ENCODE assay signal across 8 cellular contexts in the genomic region with DNA sequence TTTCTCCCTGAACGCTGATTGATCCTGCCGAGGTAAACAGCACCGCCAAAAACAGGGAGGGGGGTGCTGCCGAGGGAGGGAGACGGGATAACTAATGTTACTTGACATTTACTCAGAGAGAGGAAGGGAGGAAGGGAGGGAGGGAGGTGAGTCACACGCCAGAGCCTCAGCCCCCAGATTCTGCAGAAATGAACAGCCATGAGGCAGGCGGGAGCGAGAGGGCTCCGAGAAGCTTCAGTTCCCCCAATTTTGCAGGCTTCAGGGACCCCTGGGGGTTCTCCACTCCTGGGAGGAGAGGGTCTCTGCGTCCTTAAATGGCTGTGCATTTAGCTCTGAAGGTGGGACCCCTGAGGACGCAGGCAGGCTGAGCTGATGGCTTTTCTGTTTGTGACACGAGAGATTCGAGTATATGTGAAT. TPM values are rescaled to one million over a fixed set of nuclear protein-coding genes. Genes with fewer than 3 reads are reported as not detected.
DNase-seq lines count a peak whose midpoint lies in the region; ATAC-seq and TF ChIP-seq lines count a peak whose summit lies in the region.

No MANE protein-coding gene starts in this region.

- peak; percentile 41 for DNase-seq in activated CD4-positive, alpha-beta T cell treated with anti-CD3 and anti-CD28 coated beads, Interleukin-2, amount 50 U/mL, for 1 hour
- DNase-seq in endothelial cell (ENCODE audit: low spot score), result no peak
- DNase-seq in stimulated activated CD4-positive, alpha-beta T cell treated with anti-CD3 and anti-CD28 coated beads, Interleukin-1b, Interleukin-23, amount 100 ng/mL, for 24 hours (ENCODE audit: low read depth in 4 of 4, low spot score in 1 of 4), result peak; percentile 23 to 62 (median 48)
- DNase-seq in NOMO-1 treated with DMSO at 0.1 percent for 48 hours (lab: John Stamatoyannopoulos, UW; ENCODE audit: unreplicated experiment), result no peak
- DNase-seq in NCI-H2029 (lab: John Stamatoyannopoulos, UW), result no peak

- H3K9me2 ChIP-seq in Loucy (replicated peaks; ENCODE audit: low read depth, low read length), result no peaks in the 10 kb centered on the region

- no peak overlapping the region for H3K4me2 ChIP-seq in Loucy (ENCODE audit: low read depth, low read length, poor library complexity, severe bottlenecking)

- no peak for TF ChIP-seq CTCF in Loucy (conservative IDR thresholded peaks at IDR 0.05; ENCODE audit: low read length)
- no peak for TF ChIP-seq CTCF in endothelial cell (IDR thresholded peaks at IDR 0.05; ENCODE audit: unreplicated experiment)

- peak overlapping the region; percentile 52 for H3K27ac Mint-ChIP-seq in endothelial cell (ENCODE audit: unreplicated experiment)

- no peaks in the 10 kb centered on the region for H3K36me3 Mint-ChIP-seq in endothelial cell (ENCODE audit: low read depth, unreplicated experiment)

- no peaks in the 10 kb centered on the region for H3K4me1 Mint-ChIP-seq in endothelial cell (ENCODE audit: unreplicated experiment)

- no peak overlapping the region for H3K4me3 ChIP-seq in Loucy (ENCODE audit: low read length, poor library complexity, severe bottlenecking)

- no peaks in the 10 kb centered on the region for H3K79me2 ChIP-seq in Loucy (ENCODE audit: insufficient read depth, low read length)

- H3K36me3 ChIP-seq in Loucy (ENCODE audit: insufficient read depth, low read length), result no peaks in the 10 kb centered on the region

- peaks cover 5% of the 10 kb centered on the region for H3K4me1 ChIP-seq in Loucy (ENCODE audit: insufficient read depth, low read length, poor library complexity, severe bottlenecking)

- no peak overlapping the region for H3K4me3 Mint-ChIP-seq in endothelial cell (ENCODE audit: unreplicated experiment)

- no peaks in the 10 kb centered on the region for H4K20me1 ChIP-seq in Loucy (ENCODE audit: insufficient read depth, low read length, poor library complexity, severe bottlenecking)

- H3K9me3 ChIP-seq in Loucy (ENCODE audit: insufficient read depth, low read depth, low read length), result no peaks in the 10 kb centered on the region

- H3K27me3 ChIP-seq in Loucy (ENCODE audit: insufficient read depth, low read length, poor library complexity, severe bottlenecking), result no peaks in the 10 kb centered on the region

- no peak overlapping the region for H3K9ac ChIP-seq in Loucy (ENCODE audit: low read depth, low read length, poor library complexity, severe bottlenecking)

- no peaks in the 10 kb centered on the region for H3F3A ChIP-seq in Loucy (ENCODE audit: low read depth)

- 0 out of 2 replicates have a peak overlapping the region, but pooled peaks have one; percentile 36 for H2AFZ ChIP-seq in Loucy (ENCODE audit: low read length)

- ATAC-seq in HG03520 (IDR thresholded peaks at IDR 0.05; ENCODE audit: unreplicated experiment) (no peak), HG02981 (IDR thresholded peaks at IDR 0.05; ENCODE audit: unreplicated experiment) (no peak)

- peaks cover 11% of the 10 kb centered on the region for H3K27me3 Mint-ChIP-seq in endothelial cell (ENCODE audit: unreplicated experiment)

- no peaks in the 10 kb centered on the region for H3K9me3 Mint-ChIP-seq in endothelial cell (ENCODE audit: unreplicated experiment)

RNA-seq across cellular contexts. Expression of a gene that starts 59.1 kb away (rescaled TPM):
- 5.2 TPM for total RNA-seq in endothelial cell (ENCODE audit: unreplicated experiment)

Comparison
In these comparisons a context has a peak if more than half of its experiments do, and no peak if none do; other contexts are left out.
1. DNase-seq: peak in activated CD4-positive, alpha-beta T cell treated with anti-CD3 and anti-CD28 coated beads, Interleukin-2, amount 50 U/mL, for 1 hour (single experiment) and stimulated activated CD4-positive, alpha-beta T cell treated with anti-CD3 and anti-CD28 coated beads, Interleukin-1b, Interleukin-23, amount 100 ng/mL, for 24 hours (4 of 4); none in endothelial cell (single experiment), NOMO-1 treated with DMSO at 0.1 percent for 48 hours (single experiment) and NCI-H2029 (single experiment).